ENCODE assay signal across 9 cellular contexts in the genomic region with DNA sequence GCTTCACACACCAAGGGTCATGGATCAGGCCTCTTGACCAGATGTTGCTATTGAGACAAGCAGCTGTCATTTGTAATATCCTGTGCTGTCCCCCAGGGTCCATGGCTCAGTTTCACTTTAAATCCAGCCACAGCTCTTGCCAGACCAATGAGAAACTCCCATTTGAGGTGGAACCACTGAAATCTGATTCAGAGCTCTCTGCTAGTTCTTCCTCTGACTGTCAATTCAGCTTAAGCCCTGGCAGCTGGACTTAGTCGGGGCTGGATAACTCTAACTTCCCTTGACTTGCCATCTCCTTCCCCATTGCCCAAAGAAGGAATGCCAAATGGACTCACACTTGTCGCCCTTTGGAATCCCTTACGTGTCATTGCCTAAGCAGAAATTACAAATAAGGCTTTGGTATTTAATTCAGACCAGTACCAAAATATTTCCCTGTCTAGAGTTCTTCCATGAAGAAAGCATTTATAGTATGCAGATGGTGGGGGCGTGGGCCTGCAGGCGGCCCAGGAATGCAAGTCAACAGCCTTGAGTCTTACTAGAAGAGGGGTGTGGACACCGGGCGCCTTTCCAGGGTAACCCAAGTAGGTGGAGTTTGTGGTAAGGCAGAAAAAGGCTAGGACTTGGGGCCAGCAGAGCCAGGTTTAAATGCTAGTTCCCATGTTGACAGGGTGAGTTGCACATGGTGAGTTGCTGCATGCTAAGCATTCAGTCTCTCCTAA.
DNase-seq lines count a peak whose midpoint lies in the region; ATAC-seq, FAIRE-seq and TF ChIP-seq lines count a peak whose summit lies in the region.
"Had no signal": no experiment of that assay in that cellular context is flagged by ENCODE, and none has a peak within 500 bp of the region (broad histone marks: within the 10 kb centered on the region; RNA-seq: fewer than 3 reads in every experiment).

No MANE protein-coding gene starts in this region.

- no peak for FAIRE-seq in kidney (lab: Jason Lieb, UNC)
- FAIRE-seq: colon had no signal

- POLR2A ChIA-PET in AG04449 (lab: Yijun Ruan, JAX) = interaction anchor here (1.1 to 1.3 kb wide), 2 partner anchors 22 to 98 kb away, joined by 5 to 7 read pairs; a partner anchor contains a TSS

- intact Hi-C loops in kidney (cut with DNase I) = no loop called here
- intact Hi-C loops in uterus (cut with DNase I; ENCODE audit: low total_unique reads) = no loop called here

- H3K27me3 ChIP-seq in uterus = no peaks in the 10 kb centered on the region

- TF ChIP-seq POLR2A in uterus (IDR thresholded peaks at IDR 0.05) = no peak

- DNase-seq in AG04449 (ENCODE audit: low read depth, low spot score) = peak; percentile 99
- DNase-seq in HK-2 (ENCODE audit: unreplicated experiment) = peak; percentile 75
- DNase-seq in astrocyte of the hippocampus (ENCODE audit: low read depth, low spot score) = peak; percentile 98
- DNase-seq in kidney = peak; percentile 95
- peak; percentile 74 to 83 for DNase-seq in uterus
- no peak for DNase-seq in NCI-H1417 treated with DMSO at 0.1 percent for 48 hours (lab: John Stamatoyannopoulos, UW)
- no peak for DNase-seq in activated T-cell treated with anti-CD3 and anti-CD28 coated beads for 4 hours

- TF ChIP-seq CTCF in AG04449 (IDR thresholded peaks at IDR 0.05; ENCODE audit: insufficient read depth, low read length, missing control alignments) = no peak
- TF ChIP-seq CTCF in kidney (IDR thresholded peaks at IDR 0.05; ENCODE audit: borderline replicate concordance, extremely low read depth, insufficient read depth) = no peak
- no peak for TF ChIP-seq CTCF in uterus (IDR thresholded peaks at IDR 0.05)

- peak overlapping the region; percentile 45 for H3K4me3 ChIP-seq in AG04449 (ENCODE audit: low read depth, low read length)
- H3K4me3 ChIP-seq in kidney (ENCODE audit: low read length in 2 of 2) = no peak overlapping the region
- no peak overlapping the region for H3K4me3 ChIP-seq in uterus

- no peaks in the 10 kb centered on the region for H3K36me3 ChIP-seq in kidney (ENCODE audit: control insufficient read depth in 1 of 2, insufficient read depth in 2 of 2, low read length in 2 of 2)
- no peaks in the 10 kb centered on the region for H3K36me3 ChIP-seq in uterus

- CTCF ChIA-PET in AG04449 (lab: Yijun Ruan, JAX) = interaction anchor here (0.9 to 5.1 kb wide), 17 partner anchors 8 to 580 kb away, joined by 3 to 78 read pairs (median 8); a partner anchor contains a TSS

- peak; percentile 78 for ATAC-seq in GM21390 (IDR thresholded peaks at IDR 0.05; ENCODE audit: unreplicated experiment)

- no peak overlapping the region for H3K9ac ChIP-seq in kidney (ENCODE audit: low read length in 2 of 2)

- H3K27ac ChIP-seq in kidney (ENCODE audit: low read depth in 2 of 2, low read length in 2 of 2) (peak overlapping the region in 1 of 2 donors; percentile 29), uterus (peak overlapping the region; percentile 60)

- H3K4me1 ChIP-seq in kidney (ENCODE audit: control insufficient read depth in 1 of 2, insufficient read depth in 1 of 2, low read depth in 1 of 2, low read length in 2 of 2) (no peaks in the 10 kb centered on the region), uterus (peaks cover 0 to 5% of the 10 kb centered on the region in 2 donors)

- H3K9me3 ChIP-seq in kidney (ENCODE audit: control insufficient read depth in 1 of 2, low read length in 2 of 2) (no peaks in the 10 kb centered on the region), uterus (no peaks in the 10 kb centered on the region)

Comparison
In these comparisons a context has a peak if more than half of its experiments do, and no peak if none do; other contexts are left out.
1. DNase-seq: peak in AG04449 (single experiment), HK-2 (single experiment), astrocyte of the hippocampus (single experiment), kidney (single experiment) and uterus (2 of 2); none in NCI-H1417 treated with DMSO at 0.1 percent for 48 hours (single experiment) and activated T-cell treated with anti-CD3 and anti-CD28 coated beads for 4 hours (single experiment).